Comparison of ENCODE assay signal across 1 cellular context in the genomic region with DNA sequence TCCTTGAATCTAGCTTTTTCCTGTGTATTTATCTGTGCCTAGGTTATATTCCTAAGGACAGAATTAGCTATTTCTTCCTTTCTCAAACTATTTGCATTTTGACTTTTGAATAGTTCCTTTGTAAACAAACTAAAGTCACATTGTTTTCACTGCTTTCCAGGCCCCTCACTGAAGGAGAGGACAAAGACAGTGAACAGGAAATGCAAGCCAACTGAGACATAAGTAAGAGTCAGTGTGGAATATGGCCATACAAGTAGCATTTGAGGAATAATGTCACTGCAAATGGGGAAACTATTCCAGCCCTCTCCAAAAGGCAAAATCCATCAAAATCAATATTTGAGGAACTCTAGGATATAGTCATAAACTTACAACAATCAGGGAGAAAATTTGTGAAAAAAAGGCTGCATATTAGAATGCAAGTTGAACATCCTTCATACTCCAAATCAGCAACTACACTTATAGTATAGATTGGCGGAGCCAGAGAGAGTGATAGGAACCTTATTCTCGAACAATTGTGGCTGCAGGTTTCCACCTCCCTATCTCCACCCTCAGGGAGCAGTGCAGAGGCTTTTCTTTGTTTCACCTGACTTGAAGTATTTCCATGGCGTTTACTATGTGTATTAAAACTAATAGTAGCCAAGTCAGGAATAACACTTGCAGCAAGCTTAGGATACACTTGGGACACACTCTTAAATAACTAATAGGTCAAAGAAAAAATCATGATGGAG.
TF ChIP-seq lines count a peak whose summit lies in the region.

No MANE protein-coding gene starts in this region.

TF ChIP-seq in H1, 55 proteins besides CTCF, POLR2A, EP300 and RAD21:
- no peak for TF ChIP-seq JUN (IDR thresholded peaks at IDR 0.05; ENCODE audit: low read depth, low read length)
- TF ChIP-seq SIX5 (IDR thresholded peaks at IDR 0.05; ENCODE audit: low read depth, low read length): no peak
- no peak for TF ChIP-seq GTF2F1 (IDR thresholded peaks at IDR 0.05; ENCODE audit: borderline replicate concordance, low read depth, low read length)
- no peak for TF ChIP-seq ASH2L (IDR thresholded peaks at IDR 0.05; ENCODE audit: low read length)
- TF ChIP-seq SP4 (IDR thresholded peaks at IDR 0.05; ENCODE audit: low read length): no peak
- no peak for TF ChIP-seq BACH1 (IDR thresholded peaks at IDR 0.05; ENCODE audit: low read length)
- TF ChIP-seq RBBP5 (IDR thresholded peaks at IDR 0.05; ENCODE audit: borderline replicate concordance, low read depth, low read length): no peak
- TF ChIP-seq TAF7 (optimal IDR thresholded peaks at IDR 0.05; ENCODE audit: borderline replicate concordance, low read depth, low read length): no peak
- TF ChIP-seq TEAD4 (IDR thresholded peaks at IDR 0.05; ENCODE audit: low read depth, low read length): no peak
- no peak for TF ChIP-seq E2F6 (IDR thresholded peaks at IDR 0.05)
- no peak for TF ChIP-seq EZH2 (IDR thresholded peaks at IDR 0.05; ENCODE audit: low read depth, low read length, severe bottlenecking)
